In the genomic region with DNA sequence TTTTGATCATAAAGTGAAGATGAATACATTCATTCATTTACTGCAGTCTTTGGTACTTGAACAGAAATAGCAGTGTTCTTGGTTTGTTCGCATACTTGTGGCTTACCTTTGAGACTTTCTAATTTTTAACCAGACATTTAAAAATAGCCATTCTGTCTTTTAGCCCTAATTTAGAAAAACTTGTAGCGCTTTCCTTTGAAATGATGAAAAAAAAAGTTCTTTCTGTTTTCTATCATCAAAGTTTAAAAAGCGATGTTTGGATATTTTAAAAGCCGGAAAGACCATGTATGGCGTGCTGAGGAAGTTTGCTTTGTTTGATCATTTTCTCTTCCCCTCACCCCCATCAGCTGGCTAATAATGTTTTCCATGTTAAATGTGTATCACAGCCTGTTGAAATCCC, we compare ENCODE assay signal across 13 cellular contexts.
DNase-seq lines count a peak whose midpoint lies in the region; ATAC-seq and TF ChIP-seq lines count a peak whose summit lies in the region.
"Had no signal": no experiment of that assay in that cellular context is flagged by ENCODE, and none has a peak within 500 bp of the region (broad histone marks: within the 10 kb centered on the region; RNA-seq: fewer than 3 reads in every experiment).

No MANE protein-coding gene starts in this region.

- H3K9ac ChIP-seq in OCI-LY3 (ENCODE audit: low read length): peak overlapping the region; percentile 5; the same call in 1 of the 2 replicates

- no peak overlapping the region for H3K4me3 Mint-ChIP-seq in nephron
- H3K4me3 Mint-ChIP-seq: activated naive CD8-positive, alpha-beta T cell; nephron progenitor cell had no signal

- in situ Hi-C loops in GM13976 (cut with MboI; ENCODE audit: low sequenced_read_pairs, unreplicated experiment): no loop called here

- peaks cover 49% of the 10 kb centered on the region for H3K4me1 ChIP-seq in OCI-LY3 (ENCODE audit: low read length)

- peak overlapping the region; percentile 67 to 92 (median 73) for H3K27ac Mint-ChIP-seq in nephron
- H3K27ac Mint-ChIP-seq: activated naive CD8-positive, alpha-beta T cell had no signal

- peaks cover 53% of the 10 kb centered on the region for H3K79me2 ChIP-seq in OCI-LY3 (ENCODE audit: low read length)

- H3K27me3 Mint-ChIP-seq in nephron (ENCODE audit: low read depth): peaks cover 4% of the 10 kb centered on the region
- H3K27me3 Mint-ChIP-seq: activated naive CD8-positive, alpha-beta T cell had no signal

- H3K36me3 ChIP-seq in OCI-LY3 (replicated peaks; ENCODE audit: low read depth, low read length): peaks cover 7% of the 10 kb centered on the region

- peaks cover 26% of the 10 kb centered on the region for H3K36me3 Mint-ChIP-seq in nephron (ENCODE audit: low read depth)

- peak; percentile 81 for ATAC-seq in GM21786 (IDR thresholded peaks at IDR 0.05; ENCODE audit: unreplicated experiment)

- H3K27ac ChIP-seq in OCI-LY3 (ENCODE audit: low read length): peak overlapping the region; percentile 14

- peak overlapping the region; percentile 56 for H3K4me2 ChIP-seq in OCI-LY3 (ENCODE audit: low read length)

- DNase-seq in GM13976 (ENCODE audit: low spot score): peak; percentile 67
- no peak for DNase-seq in activated naive CD4-positive, alpha-beta T cell treated with anti-CD3 and anti-CD28 coated beads, Interleukin-2, amount 50 U/mL, for 16 hours
- no peak for DNase-seq in NCI-H2081 treated with DMSO at 0.1 percent for 48 hours (lab: John Stamatoyannopoulos, UW)
- DNase-seq in NCI-H2107 treated with DMSO at 0.1 percent for 48 hours (lab: John Stamatoyannopoulos, UW; ENCODE audit: unreplicated experiment): no peak
- no peak for DNase-seq in SHP77 (lab: John Stamatoyannopoulos, UW)
- DNase-seq: activated CD4-positive, alpha-beta T cell treated with anti-CD3 and anti-CD28 coated beads, Interleukin-2, amount 50 U/mL, for 1 hour; NCI-H2227 treated with DMSO at 0.1 percent for 48 hours; nephron progenitor cell; Right ventricle myocardium superior had no signal

- H4K20me1 ChIP-seq in OCI-LY3 (ENCODE audit: insufficient read depth, low read length): peaks cover 65% of the 10 kb centered on the region

- no peaks in the 10 kb centered on the region; the same call in 1 of the 2 replicates for H3K27me3 ChIP-seq in OCI-LY3 (ENCODE audit: low read depth, low read length)

- no peak overlapping the region for H2AFZ ChIP-seq in OCI-LY3 (ENCODE audit: low read depth, low read length)

- TF ChIP-seq CTCF in GM13976 (IDR thresholded peaks at IDR 0.05; ENCODE audit: borderline replicate concordance, control extremely low read depth, extremely low read depth, insufficient read depth, missing control alignments): no peak
- no peak for TF ChIP-seq CTCF in OCI-LY3 (IDR thresholded peaks at IDR 0.05; ENCODE audit: low read depth, low read length)
- no peak for TF ChIP-seq CTCF in nephron (IDR thresholded peaks at IDR 0.05; ENCODE audit: unreplicated experiment in 3 of 3)

- peak overlapping the region; percentile 67 for H3K4me3 ChIP-seq in OCI-LY3 (ENCODE audit: low read length)

- H3K4me1 Mint-ChIP-seq in nephron: peaks cover 76% of the 10 kb centered on the region

- no peaks in the 10 kb centered on the region for H3K9me3 Mint-ChIP-seq in nephron

- H3K9me3 ChIP-seq in OCI-LY3 (ENCODE audit: insufficient read depth, low read length): no peaks in the 10 kb centered on the region
